Comparison of ENCODE assay signal across 8 cellular contexts in the genomic region with DNA sequence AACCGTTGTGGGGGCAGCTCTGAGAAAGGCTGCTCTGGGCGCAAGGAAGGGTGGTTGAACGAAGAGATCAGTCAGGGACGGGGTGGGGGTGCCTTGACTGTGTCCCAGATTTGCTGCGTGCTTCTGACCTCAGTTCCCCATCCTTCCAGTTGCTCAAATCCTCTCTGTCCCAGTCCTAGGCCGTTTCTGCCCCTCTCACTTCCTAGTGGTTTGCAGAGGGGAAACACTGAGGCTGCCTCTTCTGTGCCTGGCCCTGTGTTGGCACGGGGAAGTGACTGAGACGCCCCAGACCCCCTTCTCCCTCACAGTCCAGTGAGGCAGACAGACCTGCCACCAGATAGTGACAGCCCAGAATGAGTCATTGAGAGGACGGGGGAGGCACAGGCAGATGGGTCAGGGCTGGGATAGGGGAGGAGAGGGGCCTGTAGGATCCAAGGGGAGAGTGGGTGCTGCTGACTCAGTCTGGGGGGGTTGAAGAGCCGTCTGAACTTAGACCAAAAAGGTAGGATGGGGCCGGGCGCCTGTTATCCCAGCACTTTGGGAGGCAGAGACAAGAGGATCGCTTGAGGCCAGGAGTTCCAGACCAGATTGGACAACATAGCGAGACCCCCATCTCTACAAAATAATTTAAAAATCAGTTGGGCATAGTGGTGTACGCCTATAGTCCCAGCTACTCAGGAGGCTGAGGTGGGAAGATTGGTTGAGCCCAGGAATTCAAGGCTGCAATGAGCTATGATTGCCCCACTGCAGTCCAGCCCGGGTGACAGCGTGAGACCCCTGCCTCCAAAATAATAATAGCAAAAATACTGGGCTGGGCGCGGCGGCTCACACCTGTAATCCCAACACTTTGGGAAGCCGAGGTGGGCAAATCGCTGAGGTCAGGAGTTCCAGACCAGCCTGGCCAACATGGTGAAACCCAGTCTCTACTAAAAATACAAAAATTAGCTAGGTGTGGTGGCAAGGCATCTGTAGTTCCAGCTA. TPM values are rescaled to one million over a fixed set of nuclear protein-coding genes. Genes with fewer than 3 reads are reported as not detected.
DNase-seq lines count a peak whose midpoint lies in the region; ATAC-seq, FAIRE-seq and TF ChIP-seq lines count a peak whose summit lies in the region.

No MANE protein-coding gene starts in this region.

- peak in 3 of 4 donors; percentile 3 to 14 (median 7) for ATAC-seq in pancreas
- ATAC-seq in HG03469 (IDR thresholded peaks at IDR 0.05; ENCODE audit: unreplicated experiment) = no peak

- no peaks in the 10 kb centered on the region for H3K36me3 ChIP-seq in pancreas

- peaks cover 10% of the 10 kb centered on the region for H3K36me3 Mint-ChIP-seq in T-helper 1 cell treated with Interleukin-12 subunit alpha and Interleukin-12 subunit beta and Interleukin-4 antibody, amounts not matched to agents 30 μg/mL and 1 μg/mL, for 36 hours (ENCODE audit: low read depth)
- H3K36me3 Mint-ChIP-seq in activated CD4-positive, alpha-beta T cell treated with anti-CD3 and anti-CD28 coated beads, Interleukin-2, amount 10 ng/mL, durations not matched to agents 7 days and 5 days (ENCODE audit: low read depth) = peaks cover 9% of the 10 kb centered on the region

- no peaks in the 10 kb centered on the region for H3K9me3 ChIP-seq in pancreas

- peaks cover 3% of the 10 kb centered on the region for H3K27me3 Mint-ChIP-seq in T-helper 1 cell treated with Interleukin-12 subunit alpha and Interleukin-12 subunit beta and Interleukin-4 antibody, amounts not matched to agents 30 μg/mL and 1 μg/mL, for 36 hours (ENCODE audit: low read depth)
- no peaks in the 10 kb centered on the region for H3K27me3 Mint-ChIP-seq in activated CD4-positive, alpha-beta T cell treated with anti-CD3 and anti-CD28 coated beads, Interleukin-2, amount 10 ng/mL, durations not matched to agents 7 days and 5 days

- FAIRE-seq in pancreas (lab: Jason Lieb, UNC) = no peak

- TF ChIP-seq CTCF in fibroblast of the aortic adventitia (IDR thresholded peaks at IDR 0.05; ENCODE audit: insufficient read depth, low read length) (no peak), pancreas (IDR thresholded peaks at IDR 0.05) (no peak)

- H3K4me1 ChIP-seq in pancreas = no peaks in the 10 kb centered on the region

- peaks cover 12% of the 10 kb centered on the region for H3K4me1 Mint-ChIP-seq in T-helper 1 cell treated with Interleukin-12 subunit alpha and Interleukin-12 subunit beta and Interleukin-4 antibody, amounts not matched to agents 30 μg/mL and 1 μg/mL, for 36 hours (ENCODE audit: low read depth)
- H3K4me1 Mint-ChIP-seq in activated CD4-positive, alpha-beta T cell treated with anti-CD3 and anti-CD28 coated beads, Interleukin-2, amount 10 ng/mL, durations not matched to agents 7 days and 5 days = peaks cover 16% of the 10 kb centered on the region

- peak overlapping the region; percentile 76 for H3K27ac Mint-ChIP-seq in T-helper 1 cell treated with Interleukin-12 subunit alpha and Interleukin-12 subunit beta and Interleukin-4 antibody, amounts not matched to agents 30 μg/mL and 1 μg/mL, for 36 hours
- H3K27ac Mint-ChIP-seq in activated CD4-positive, alpha-beta T cell treated with anti-CD3 and anti-CD28 coated beads, Interleukin-2, amount 10 ng/mL, durations not matched to agents 7 days and 5 days = peak overlapping the region; percentile 89

- H3K4me3 Mint-ChIP-seq in T-helper 1 cell treated with Interleukin-12 subunit alpha and Interleukin-12 subunit beta and Interleukin-4 antibody, amounts not matched to agents 30 μg/mL and 1 μg/mL, for 36 hours = peak overlapping the region; percentile 83
- H3K4me3 Mint-ChIP-seq in activated CD4-positive, alpha-beta T cell treated with anti-CD3 and anti-CD28 coated beads, Interleukin-2, amount 10 ng/mL, durations not matched to agents 7 days and 5 days = peak overlapping the region; percentile 76

- CTCF ChIA-PET in activated CD4-positive, alpha-beta T cell treated with anti-CD3 and anti-CD28 coated beads, Interleukin-2, amount 10 ng/mL, durations not matched to agents 7 days and 5 days (lab: Charles Lee) = interaction anchor here (0.6 to 2.9 kb wide), 25 partner anchors 11 to 600 kb away, joined by 3 to 26 read pairs (median 4); partner anchors contain the start of genes ACTMAP, EGLN2 and SNRPA

- no peak overlapping the region for H3K27ac ChIP-seq in pancreas

- peaks cover 0 to 4% (median 0%) of the 10 kb centered on the region in 4 donors for H3K27me3 ChIP-seq in pancreas

- WGBS in pancreas, 2 donors = 54 to 56% methylated on average over 22 of the region's 22 CpGs

- no peaks in the 10 kb centered on the region for H3K9me3 Mint-ChIP-seq in T-helper 1 cell treated with Interleukin-12 subunit alpha and Interleukin-12 subunit beta and Interleukin-4 antibody, amounts not matched to agents 30 μg/mL and 1 μg/mL, for 36 hours
- H3K9me3 Mint-ChIP-seq in activated CD4-positive, alpha-beta T cell treated with anti-CD3 and anti-CD28 coated beads, Interleukin-2, amount 10 ng/mL, durations not matched to agents 7 days and 5 days = peaks cover 2% of the 10 kb centered on the region

- intact Hi-C loops in pancreas (cut with DNase I) = loop anchor here (5.0 to 10.0 kb wide), 4 partner anchors 151 to 481 kb away; no protein-coding TSS in a partner anchor

- DNase-seq in T-helper 1 cell (no peak), fibroblast of the aortic adventitia (ENCODE audit: low read depth) (no peak), pancreas (no peak), NCI-H345 treated with DMSO at 0.1 percent for 48 hours (lab: John Stamatoyannopoulos, UW; ENCODE audit: unreplicated experiment) (no peak), medulla oblongata (ENCODE audit: extremely low spot score) (no peak)
- peak; percentile 17 for DNase-seq in activated CD4-positive, alpha-beta T cell treated with anti-CD3 and anti-CD28 coated beads, Interleukin-2, amount 10 ng/mL, durations not matched to agents 7 days and 5 days

- H3K4me3 ChIP-seq in fibroblast of the aortic adventitia (ENCODE audit: low read depth, low read length) (peak overlapping the region; percentile 70), pancreas (peak overlapping the region in 3 of 4 donors; percentile 44 to 80 (median 56))

- POLR2A ChIA-PET in activated CD4-positive, alpha-beta T cell treated with anti-CD3 and anti-CD28 coated beads, Interleukin-2, amount 10 ng/mL, durations not matched to agents 7 days and 5 days (lab: Charles Lee) = no interaction called here

RNA-seq across cellular contexts. Expression of gene NUMBL, which starts 26.4 kb away (rescaled TPM):
- total RNA-seq in activated CD4-positive, alpha-beta T cell treated with anti-CD3 and anti-CD28 coated beads, Interleukin-2, amount 10 ng/mL, durations not matched to agents 7 days and 5 days = 1 to 10 TPM; 5.7 to 7.3 TPM
- total RNA-seq in fibroblast of the aortic adventitia (ENCODE audit: low replicate concordance) = 51.4 and 251 TPM in 2 replicates
- 10 to 100 TPM in 1 of 6 donors, 1 to 10 TPM in 5; 3.2 to 19.1 (median 6.7) TPM for total RNA-seq in pancreas
- polyA plus RNA-seq in pancreas = 10 to 100 TPM; 14.7 to 16.2 TPM

RNA-seq across cellular contexts. Expression of gene COQ8B, which starts 52.7 kb away (rescaled TPM):
- 10 to 100 TPM; 23.4 to 33.5 TPM for total RNA-seq in activated CD4-positive, alpha-beta T cell treated with anti-CD3 and anti-CD28 coated beads, Interleukin-2, amount 10 ng/mL, durations not matched to agents 7 days and 5 days
- total RNA-seq in fibroblast of the aortic adventitia (ENCODE audit: low replicate concordance) = 19.5 and 29.5 TPM in 2 replicates
- total RNA-seq in pancreas = 10 to 100 TPM; 12.7 to 28.6 (median 16.3) TPM
- 10 to 100 TPM; 41.5 to 44.2 TPM for polyA plus RNA-seq in pancreas

RNA-seq across cellular contexts. Expression of gene ITPKC, which starts 52.9 kb away (rescaled TPM):
- 1 to 10 TPM; 4.8 TPM for total RNA-seq in activated CD4-positive, alpha-beta T cell treated with anti-CD3 and anti-CD28 coated beads, Interleukin-2, amount 10 ng/mL, durations not matched to agents 7 days and 5 days
- total RNA-seq in fibroblast of the aortic adventitia (ENCODE audit: low replicate concordance) = 12.7 and 15.2 TPM in 2 replicates
- 10 to 100 TPM in 3 of 6 donors, 1 to 10 TPM in 3; 6.9 to 12.6 (median 9.2) TPM for total RNA-seq in pancreas
- polyA plus RNA-seq in pancreas = 10 to 100 TPM; 14.5 to 20.4 TPM
